ENCODE assay signal across 4 cellular contexts in the genomic region with DNA sequence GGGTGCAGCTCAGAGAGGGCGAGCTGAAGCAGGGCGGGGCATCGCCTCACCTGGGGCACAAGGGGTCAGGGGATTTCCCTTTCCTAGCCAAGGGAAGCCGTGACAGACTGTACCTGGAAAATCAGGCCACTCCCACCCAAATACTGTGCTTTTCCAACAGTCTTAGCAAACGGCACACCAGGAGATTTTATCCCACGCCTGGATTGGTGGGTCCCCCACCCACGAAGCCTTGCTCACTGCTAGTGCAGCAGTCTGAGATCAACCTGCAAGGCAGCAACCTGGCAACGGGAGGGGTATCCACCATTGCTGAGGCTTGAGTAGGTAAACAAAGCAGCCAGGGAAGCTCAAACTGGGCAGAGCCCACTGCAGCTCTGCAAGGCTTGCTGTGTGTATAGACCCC.
A peak's percentile ranks its signal among the peaks of the same experiment; 100 is the strongest.
DNase-seq lines count a peak whose midpoint lies in the region; TF ChIP-seq lines count a peak whose summit lies in the region.
"Not testable (repeated sequence)": the region's sequence is repeated elsewhere in the genome, so short reads cannot be mapped to it uniquely, and the experiment has no call there.

No MANE protein-coding gene starts in this region.

- TF ChIP-seq POLR2A in spleen (IDR thresholded peaks at IDR 0.05), result not testable (repeated sequence)

- TF ChIP-seq CTCF in spleen (IDR thresholded peaks at IDR 0.05 in 8 of 11, conservative IDR thresholded peaks at IDR 0.05 in 3 of 11), result not testable (repeated sequence)

- not testable (repeated sequence) for H3K4me1 ChIP-seq in spleen

- peak in 33 of 61 donors; percentile 4 to 83 (median 26) for DNase-seq in caudate nucleus (lab: John Stamatoyannopoulos, UW)
- peak in 38 of 42 donors; percentile 13 to 86 (median 54) for DNase-seq in head of caudate nucleus
- DNase-seq in putamen (ENCODE audit: low spot score), result peak; percentile 56
- peak; percentile 50 for DNase-seq in spleen

- intact Hi-C loops in head of caudate nucleus (cut with DNase I); spleen (cut with DNase I; ENCODE audit: low total_unique reads): not testable (repeated sequence)

- peaks cover 0 to 31% (median 22%) of the 10 kb centered on the region in 8 donors for H3K9me3 ChIP-seq in spleen

- H3K36me3 ChIP-seq in spleen, result not testable (repeated sequence)

- WGBS in spleen, 5 donors, result 83 to 96% (median 90%) methylated on average over 6 to 8 of the region's 8 CpGs

- H3K4me3 ChIP-seq in spleen, result not testable (repeated sequence)

- H3K27me3 ChIP-seq in spleen (replicated peaks in 1 of 7), result not testable (repeated sequence)

- not testable (repeated sequence) for H3K27ac ChIP-seq in caudate nucleus (ENCODE audit: low read depth, low read length); spleen
